8 cellular contexts compared by ENCODE assay signal in genomic region chr6:31197559-31198305, GRCh38. TPM values are rescaled to one million over a fixed set of nuclear protein-coding genes. Genes with fewer than 3 reads are reported as not detected.
A peak's percentile ranks its signal among the peaks of the same experiment; 100 is the strongest.
DNase-seq lines count a peak whose midpoint lies in the region; ATAC-seq and TF ChIP-seq lines count a peak whose summit lies in the region.

No MANE protein-coding gene starts in this region.

- H3K36me3 ChIP-seq in adrenal gland (replicated peaks in 1 of 2) (no peaks in the 10 kb centered on the region), psoas muscle (ENCODE audit: insufficient read depth in 1 of 2, low read depth in 1 of 2) (peaks cover 0 to 5% of the 10 kb centered on the region in 2 donors), urinary bladder (ENCODE audit: insufficient read depth) (no peaks in the 10 kb centered on the region)

- POLR2A ChIA-PET in T-cell (lab: Charles Lee): interaction anchor here in 1 of 2 donors (0.5 to 1.3 kb wide), 4 partner anchors 75 to 216 kb away, joined by 3 to 6 read pairs (median 4); no protein-coding TSS in a partner anchor

- H3K9me3 ChIP-seq in adrenal gland (replicated peaks in 1 of 3): peaks cover 0 to 9% (median 0%) of the 10 kb centered on the region in 3 donors
- H3K9me3 ChIP-seq in psoas muscle: peaks cover 9% of the 10 kb centered on the region

- peak overlapping the region; percentile 89 to 97 for H3K27ac Mint-ChIP-seq in T-cell

- H3K4me1 Mint-ChIP-seq in T-cell: peaks cover 60 to 67% (median 65%) of the 10 kb centered on the region in 3 donors

- intact Hi-C loops in adrenal gland (cut with DNase I) (loop anchor here (5.0 kb wide), 1 partner anchor 170 kb away; no protein-coding TSS in a partner anchor), left ventricle myocardium superior (cut with micrococcal nuclease) (loop anchor here (2.0 kb wide), 1 partner anchor 169 kb away; no protein-coding TSS in a partner anchor), psoas muscle (cut with DNase I) (loop anchor here (2.0 kb wide), 1 partner anchor 169 kb away; no protein-coding TSS in a partner anchor)

- TF ChIP-seq CTCF in GM12865 (IDR thresholded peaks at IDR 0.05; ENCODE audit: insufficient read depth, low read depth, low read length, missing control alignments): no peak
- no peak for TF ChIP-seq CTCF in adrenal gland (IDR thresholded peaks at IDR 0.05)
- TF ChIP-seq CTCF in psoas muscle (IDR thresholded peaks at IDR 0.05): no peak

- no peaks in the 10 kb centered on the region for H3K9me3 Mint-ChIP-seq in T-cell

- H3K4me1 ChIP-seq in adrenal gland (replicated peaks in 1 of 2) (no peaks in the 10 kb centered on the region), psoas muscle (peaks cover 5% of the 10 kb centered on the region), urinary bladder (ENCODE audit: insufficient read depth) (peaks cover 1% of the 10 kb centered on the region)

- H3K27ac ChIP-seq in adrenal gland (peak overlapping the region; percentile 84 to 98 (median 94)), psoas muscle (peak overlapping the region; percentile 96), urinary bladder (ENCODE audit: low read depth) (peak overlapping the region; percentile 94)

- TF ChIP-seq POLR2A in adrenal gland (IDR thresholded peaks at IDR 0.05): peak in 1 of 2 donors; percentile 78

- peak overlapping the region; percentile 76 to 88 (median 87) for H3K4me3 Mint-ChIP-seq in T-cell

- H3K27me3 ChIP-seq in adrenal gland: no peaks in the 10 kb centered on the region
- H3K27me3 ChIP-seq in psoas muscle (ENCODE audit: insufficient read depth in 3 of 3, low read length in 2 of 3): no peaks in the 10 kb centered on the region

- no peaks in the 10 kb centered on the region for H3K27me3 Mint-ChIP-seq in T-cell

- CTCF ChIA-PET in T-cell (lab: Charles Lee): interaction anchor here in 1 of 2 donors (0.6 to 3.7 kb wide), 7 partner anchors 39 to 769 kb away, joined by 3 to 28 read pairs (median 3); partner anchors contain the start of gene TCF19

- H3K36me3 Mint-ChIP-seq in T-cell: peaks cover 21% of the 10 kb centered on the region

- 0 to 1% (median 0%) methylated on average over 33 to 45 of the region's 45 CpGs for WGBS in adrenal gland, 4 donors
- 0 to 1% (median 0%) methylated on average over 45 of the region's 45 CpGs for WGBS in psoas muscle, 3 donors
- under 1% methylated on average over 45 of the region's 45 CpGs for WGBS in urinary bladder

- H3K4me3 ChIP-seq in GM12865 (ENCODE audit: low read depth, low read length) (peak overlapping the region; percentile 95), adrenal gland (peak overlapping the region; percentile 61 to 83 (median 70)), psoas muscle (peak overlapping the region; percentile 80), urinary bladder (ENCODE audit: low read depth, low read length) (peak overlapping the region; percentile 61)

- ATAC-seq in HG02798 (IDR thresholded peaks at IDR 0.05; ENCODE audit: poor library complexity, unreplicated experiment) (peak; percentile 76), T-cell (replicated peaks in 1 of 4) (peak; percentile 78 to 82 (median 78)), left ventricle myocardium superior (peak; percentile 89), psoas muscle (peak; percentile 85 to 89 (median 88))

- peak; percentile 97 for DNase-seq in GM12865 (ENCODE audit: low read depth)
- DNase-seq in NCI-H1436 (lab: John Stamatoyannopoulos, UW): peak; percentile 81
- DNase-seq in T-cell: peak; percentile 82 to 98 (median 96)
- DNase-seq in adrenal gland: peak; percentile 88 to 97 (median 94)
- peak; percentile 93 for DNase-seq in left ventricle myocardium superior
- DNase-seq in psoas muscle: peak; percentile 89 to 94

RNA-seq across cellular contexts. Expression of gene POU5F1, which starts 27.2 kb away (rescaled TPM):
- total RNA-seq in T-cell (1 to 10 TPM in 3 of 5 donors, under 1 TPM in 1, not detected in 1; 0.61 to 3.9 (median 2.9) TPM), adrenal gland (1 to 10 TPM in 2 of 8 donors, not detected in 6; 2.2 to 2.8 TPM), left ventricle myocardium superior (0.67 TPM), psoas muscle (under 1 TPM in 3 of 4 donors, not detected in 1; 0.22 to 0.34 (median 0.23) TPM), urinary bladder (3.0 TPM)
- polyA plus RNA-seq in adrenal gland (under 1 TPM in 1 of 3 donors, not detected in 2; 0.24 TPM), psoas muscle (under 1 TPM; 0.27 to 0.89 (median 0.52) TPM), urinary bladder (4.4 TPM)

RNA-seq across cellular contexts. Expression of gene TCF19, which starts 39.3 kb away (rescaled TPM):
- total RNA-seq in T-cell (10 to 100 TPM in 1 of 5 donors, 1 to 10 TPM in 4; 5.9 to 10.8 (median 9.6) TPM), adrenal gland (1 to 10 TPM; 1.8 to 4.0 (median 2.1) TPM), left ventricle myocardium superior (5.6 TPM), psoas muscle (1 to 10 TPM; 1.8 to 2.3 (median 2.0) TPM), urinary bladder (12.7 TPM)
- polyA plus RNA-seq in adrenal gland (1 to 10 TPM; 2.0 to 3.3 (median 2.1) TPM), psoas muscle (1 to 10 TPM; 1.4 to 4.8 (median 1.8) TPM), urinary bladder (7.9 TPM)

RNA-seq across cellular contexts. Expression of gene CCHCR1, which starts 40.1 kb away (rescaled TPM):
- total RNA-seq in T-cell (10 to 100 TPM; 20.7 to 38.6 (median 28.1) TPM), adrenal gland (10 to 100 TPM in 6 of 8 donors, 1 to 10 TPM in 2; 6.4 to 18.7 (median 12.9) TPM), left ventricle myocardium superior (11.2 TPM), psoas muscle (10 to 100 TPM; 10.3 to 15.2 (median 12.9) TPM), urinary bladder (18.2 TPM)
- polyA plus RNA-seq in adrenal gland (10 to 100 TPM in 2 of 3 donors, 1 to 10 TPM in 1; 4.5 to 27.4 (median 16.0) TPM), psoas muscle (1 to 10 TPM; 7.4 to 9.7 (median 8.3) TPM), urinary bladder (16.0 TPM)

RNA-seq across cellular contexts. Expression of gene PSORS1C2, which starts 58.9 kb away (rescaled TPM):
- not detected for total RNA-seq in T-cell
- not detected for total RNA-seq in adrenal gland
- polyA plus RNA-seq in adrenal gland: not detected
- total RNA-seq in left ventricle myocardium superior: not detected
- not detected for total RNA-seq in psoas muscle
- polyA plus RNA-seq in psoas muscle: not detected
- not detected for total RNA-seq in urinary bladder
- polyA plus RNA-seq in urinary bladder: not detected

Comparison
In these comparisons a context has a peak if more than half of its experiments do, and no peak if none do; other contexts are left out.
1. Peak in every context shown above with its lines: DNase-seq, ATAC-seq, H3K4me3 ChIP-seq and H3K27ac ChIP-seq.